ENCODE assay signal across 10 cellular contexts in genomic region chr13:114108894-114109293, GRCh38. TPM values are rescaled to one million over a fixed set of nuclear protein-coding genes. Genes with fewer than 3 reads are reported as not detected.
DNase-seq lines count a peak whose midpoint lies in the region; ATAC-seq and TF ChIP-seq lines count a peak whose summit lies in the region.
"Had no signal": no experiment of that assay in that cellular context is flagged by ENCODE, and none has a peak within 500 bp of the region (broad histone marks: within the 10 kb centered on the region; RNA-seq: fewer than 3 reads in every experiment).

No MANE protein-coding gene starts in this region.

- H3K36me3 ChIP-seq in mesendoderm (ENCODE audit: control insufficient read depth, insufficient read depth, low read length), result no peaks in the 10 kb centered on the region
- H3K36me3 ChIP-seq in tibial artery, result peaks cover 0 to 5% (median 4%) of the 10 kb centered on the region in 3 donors

- H3K18ac ChIP-seq in mesendoderm (ENCODE audit: low read length), result no peak overlapping the region

- H3K9me3 ChIP-seq in tibial artery, result no peaks in the 10 kb centered on the region

- no peak overlapping the region for H2AK5ac ChIP-seq in mesendoderm (ENCODE audit: low read length)

- WGBS in mesendoderm (ENCODE audit: extremely low coverage, insufficient coverage, low lambda C conversion rate), result no CpG with 5 or more reads among the region's 20 CpGs

- H3K36me3 Mint-ChIP-seq in activated T-cell treated with anti-CD3 and anti-CD28 coated beads, Interleukin-2, amount 50 U/mL, for 72 hours (ENCODE audit: insufficient read depth in 2 of 2), result no peaks in the 10 kb centered on the region
- H3K36me3 Mint-ChIP-seq in mesothelial cell of epicardium, result no peaks in the 10 kb centered on the region

- no peak for ATAC-seq in activated T-cell treated with anti-CD3 and anti-CD28 coated beads, Interleukin-2, amount 50 U/mL, for 72 hours (replicated peaks in 1 of 2)
- ATAC-seq in GM18511 (IDR thresholded peaks at IDR 0.05; ENCODE audit: unreplicated experiment), result no peak

- H3K27me3 ChIP-seq in mesendoderm (ENCODE audit: insufficient read depth, low read length, poor library complexity) (no peaks in the 10 kb centered on the region), tibial artery (no peaks in the 10 kb centered on the region)

- H3K4me3 Mint-ChIP-seq in activated T-cell treated with anti-CD3 and anti-CD28 coated beads, Interleukin-2, amount 50 U/mL, for 72 hours, result peak overlapping the region; percentile 83 to 89
- no peak overlapping the region for H3K4me3 Mint-ChIP-seq in mesothelial cell of epicardium

- H3K79me2 ChIP-seq in mesendoderm (ENCODE audit: control insufficient read depth, insufficient read depth, low read length), result peaks cover 24% of the 10 kb centered on the region

- H3K4me3 ChIP-seq in mesendoderm (ENCODE audit: low read length) (no peak overlapping the region), tibial artery (no peak overlapping the region)

- H2BK15ac ChIP-seq in mesendoderm (replicated peaks; ENCODE audit: low read depth), result no peak overlapping the region

- no peak overlapping the region for H3K4me2 ChIP-seq in mesendoderm (ENCODE audit: low read length)

- no peak overlapping the region for H2BK120ac ChIP-seq in mesendoderm (ENCODE audit: low read depth, low read length)

- no peak overlapping the region for H3K4ac ChIP-seq in mesendoderm (ENCODE audit: low read depth, low read length)

- peaks cover 53% of the 10 kb centered on the region for H3K4me1 Mint-ChIP-seq in activated T-cell treated with anti-CD3 and anti-CD28 coated beads, Interleukin-2, amount 50 U/mL, for 72 hours (ENCODE audit: low read depth)
- peaks cover 27% of the 10 kb centered on the region for H3K4me1 Mint-ChIP-seq in mesothelial cell of epicardium

- no peak overlapping the region for H3K56ac ChIP-seq in mesendoderm (ENCODE audit: low read length)

- TF ChIP-seq CTCF in tibial artery (IDR thresholded peaks at IDR 0.05) (no peak), mesothelial cell of epicardium (IDR thresholded peaks at IDR 0.05; ENCODE audit: unreplicated experiment) (no peak)

- H3K27me3 Mint-ChIP-seq in activated T-cell treated with anti-CD3 and anti-CD28 coated beads, Interleukin-2, amount 50 U/mL, for 72 hours (ENCODE audit: low read depth), result no peaks in the 10 kb centered on the region
- peaks cover 2% of the 10 kb centered on the region for H3K27me3 Mint-ChIP-seq in mesothelial cell of epicardium (ENCODE audit: low read depth)

- DNase-seq in activated effector memory CD4-positive, alpha-beta T cell treated with anti-CD3 and anti-CD28 coated beads, Interleukin-2, amount 50 U/mL, for 16 hours, result peak; percentile 61
- DNase-seq in activated effector memory CD4-positive, alpha-beta T cell treated with Interleukin-2 at 50 U/mL for 16 hours, result no peak
- peak in 1 of 2 donors; percentile 0 for DNase-seq in activated T-cell treated with anti-CD3 and anti-CD28 coated beads, Interleukin-2, amount 50 U/mL, for 72 hours
- DNase-seq in mesendoderm (no peak), tibial artery (peak; percentile 16 to 60), mesothelial cell of epicardium (ENCODE audit: low spot score in 2 of 2, unreplicated experiment in 2 of 2) (no peak)
- no peak for DNase-seq in central memory CD4-positive, alpha-beta T cell
- DNase-seq: cerebellar nuclear complex, NCI-H446 had no signal

- no peak overlapping the region for H2BK5ac ChIP-seq in mesendoderm (ENCODE audit: low read length)

- H4K8ac ChIP-seq in mesendoderm (ENCODE audit: low read depth, low read length), result no peak overlapping the region

- peak overlapping the region; percentile 19 for H3K23ac ChIP-seq in mesendoderm (ENCODE audit: low read length)

- intact Hi-C loops in tibial artery (cut with DNase I; ENCODE audit: low total_unique reads), result no loop called here

- H3K79me1 ChIP-seq in mesendoderm (ENCODE audit: low read length), result peaks cover 31% of the 10 kb centered on the region

- no peaks in the 10 kb centered on the region for H3K9me3 Mint-ChIP-seq in activated T-cell treated with anti-CD3 and anti-CD28 coated beads, Interleukin-2, amount 50 U/mL, for 72 hours
- no peaks in the 10 kb centered on the region for H3K9me3 Mint-ChIP-seq in mesothelial cell of epicardium

- H4K5ac ChIP-seq in mesendoderm (ENCODE audit: low read length), result no peak overlapping the region

- peak overlapping the region; percentile 87 for H3K27ac Mint-ChIP-seq in activated T-cell treated with anti-CD3 and anti-CD28 coated beads, Interleukin-2, amount 50 U/mL, for 72 hours
- no peak overlapping the region for H3K27ac Mint-ChIP-seq in mesothelial cell of epicardium

- H3K9ac ChIP-seq in mesendoderm (ENCODE audit: low read length), result no peak overlapping the region

- H3K27ac ChIP-seq in mesendoderm (ENCODE audit: low read depth, low read length), result no peak overlapping the region
- no peak overlapping the region for H3K27ac ChIP-seq in tibial artery

- H3K4me1 ChIP-seq in mesendoderm (ENCODE audit: control insufficient read depth, low read depth, low read length) (peaks cover 13% of the 10 kb centered on the region), tibial artery (peaks cover 0 to 35% (median 6%) of the 10 kb centered on the region in 4 donors)

RNA-seq across cellular contexts. Expression of gene RASA3, which starts 23.5 kb away (rescaled TPM):
- 10 to 100 TPM; 39.2 to 48.9 TPM for total RNA-seq in activated T-cell treated with anti-CD3 and anti-CD28 coated beads, Interleukin-2, amount 50 U/mL, for 72 hours
- polyA plus RNA-seq in mesendoderm (2013, experiment 1 of 2), result 11.0 TPM
- polyA plus RNA-seq in mesendoderm (2013, experiment 2 of 2), result 11.3 TPM
- 13.5 to 14.6 TPM (median 13.7 TPM) in 3 replicates for total RNA-seq in mesothelial cell of epicardium

Comparison
In these comparisons a context has a peak if more than half of its experiments do, and no peak if none do; other contexts are left out.
1. DNase-seq: peak in activated effector memory CD4-positive, alpha-beta T cell treated with anti-CD3 and anti-CD28 coated beads, Interleukin-2, amount 50 U/mL, for 16 hours (single experiment) and tibial artery (2 of 2); none in activated effector memory CD4-positive, alpha-beta T cell treated with Interleukin-2 at 50 U/mL for 16 hours (single experiment), mesendoderm (single experiment), mesothelial cell of epicardium (0 of 2) and central memory CD4-positive, alpha-beta T cell (single experiment).